In genomic region chr10:79070611-79071534, GRCh38 we compare ENCODE assay signal across 8 cellular contexts. TPM values are rescaled to one million over a fixed set of nuclear protein-coding genes. Genes with fewer than 3 reads are reported as not detected.
DNase-seq lines count a peak whose midpoint lies in the region; TF ChIP-seq lines count a peak whose summit lies in the region.

No MANE protein-coding gene starts in this region.

- H3K36me3 ChIP-seq in muscle layer of colon (ENCODE audit: insufficient read depth, low read length): no peaks in the 10 kb centered on the region
- H3K36me3 ChIP-seq in transverse colon: no peaks in the 10 kb centered on the region

- TF ChIP-seq EP300 in transverse colon (IDR thresholded peaks at IDR 0.05; ENCODE audit: low read depth): no peak

- intact Hi-C loops in transverse colon (cut with DNase I; ENCODE audit: low total_unique reads): loop anchor here (10.0 kb wide), 2 partner anchors 84 to 856 kb away; no protein-coding TSS in a partner anchor

- H3K4me1 ChIP-seq in muscle layer of colon (ENCODE audit: insufficient read depth, low read length) (peaks cover 51% of the 10 kb centered on the region), transverse colon (peaks cover 40 to 70% (median 60%) of the 10 kb centered on the region in 4 donors)

- H3K27me3 ChIP-seq in muscle layer of colon (ENCODE audit: control insufficient read depth in 1 of 2, insufficient read depth in 2 of 2, low read length in 2 of 2) (no peaks in the 10 kb centered on the region), transverse colon (no peaks in the 10 kb centered on the region)

- H3K9me3 ChIP-seq in muscle layer of colon (ENCODE audit: low read length): no peaks in the 10 kb centered on the region
- no peaks in the 10 kb centered on the region for H3K9me3 ChIP-seq in transverse colon

- POLR2A ChIA-PET in GM10248 (lab: Yijun Ruan, JAX): no interaction called here

- H3K27ac ChIP-seq in muscle layer of colon (ENCODE audit: low read depth, low read length) (peak overlapping the region; percentile 99), transverse colon (peak overlapping the region; percentile 96 to 99 (median 98))

- H3K4me3 ChIP-seq in fibroblast of mammary gland (ENCODE audit: control insufficient read depth, low read depth, low read length): peak overlapping the region; percentile 87
- peak overlapping the region; percentile 79 to 88 for H3K4me3 ChIP-seq in muscle layer of colon (ENCODE audit: low read depth in 1 of 2, low read length in 2 of 2)
- peak overlapping the region; percentile 64 to 97 (median 86) for H3K4me3 ChIP-seq in transverse colon

- CTCF ChIA-PET in GM10248 (lab: Yijun Ruan, JAX): interaction anchor here (0.8 to 6.6 kb wide), 4 partner anchors 9 to 1023 kb away, joined by 3 to 27 read pairs (median 3); no protein-coding TSS in a partner anchor

- DNase-seq in NCI-H345 (lab: John Stamatoyannopoulos, UW): peak; percentile 33
- DNase-seq in NCI-H345 treated with DMSO at 0.1 percent for 48 hours (lab: John Stamatoyannopoulos, UW; ENCODE audit: unreplicated experiment): no peak
- peak; percentile 41 for DNase-seq in NCI-H1105 treated with DMSO at 0.1 percent for 48 hours (lab: John Stamatoyannopoulos, UW)
- DNase-seq in activated T-cell treated with anti-CD3 and anti-CD28 coated beads, Interleukin-2, amount 50 U/mL, for 1 hour: peak; percentile 35
- DNase-seq in fibroblast of mammary gland (ENCODE audit: low read depth): peak; percentile 89
- DNase-seq in transverse colon: peak; percentile 94
- DNase-seq in GM10248 (ENCODE audit: extremely low spot score): no peak

- peak; percentile 87 for TF ChIP-seq POLR2A in transverse colon (IDR thresholded peaks at IDR 0.05)

- no peak for TF ChIP-seq CTCF in fibroblast of mammary gland (conservative IDR thresholded peaks at IDR 0.05; ENCODE audit: control insufficient read depth, insufficient read depth, low read depth, low read length)
- TF ChIP-seq CTCF in transverse colon (IDR thresholded peaks at IDR 0.05): no peak
- TF ChIP-seq CTCF in GM10248 (IDR thresholded peaks at IDR 0.05; ENCODE audit: control extremely low read depth, extremely low read depth, low read depth, missing control alignments): no peak

- peak overlapping the region; percentile 92 for H3K9ac ChIP-seq in muscle layer of colon (ENCODE audit: low read length)

- in situ Hi-C loops in transverse colon (cut with MboI; ENCODE audit: low pct_ligation_motif_present in 1 of 4, low pct_unique_long_range_greater_than_20kb in 1 of 4, low sequenced_read_pairs in 3 of 4): loop anchor here in 1 of 4 donors (10.0 kb wide), 1 partner anchor 124 kb away; no protein-coding TSS in a partner anchor

- 11% methylated on average over 40 of the region's 42 CpGs; no CpG with 5 or more reads in 1 of the 2 donors for WGBS in transverse colon (ENCODE audit: low coverage in 1 of 2), 2 donors

RNA-seq across cellular contexts. Expression of gene ZMIZ1, which starts 2.1 kb away (rescaled TPM):
- total RNA-seq in transverse colon: 100 to 1,000 TPM in 1 of 4 donors, 10 to 100 TPM in 3; 32.0 to 108 (median 63.0) TPM

Comparison
In these comparisons a context has a peak if more than half of its experiments do, and no peak if none do; other contexts are left out.
1. DNase-seq: peak in NCI-H345 (single experiment), NCI-H1105 treated with DMSO at 0.1 percent for 48 hours (single experiment), activated T-cell treated with anti-CD3 and anti-CD28 coated beads, Interleukin-2, amount 50 U/mL, for 1 hour (single experiment), fibroblast of mammary gland (single experiment) and transverse colon (single experiment); none in NCI-H345 treated with DMSO at 0.1 percent for 48 hours (single experiment) and GM10248 (single experiment).
2. Peak in every context shown above with its lines, with median percentiles within 50 percentile points of each other: H3K4me3 ChIP-seq.